Comparison of ENCODE assay signal across 9 cellular contexts in genomic region chr13:79483302-79483701, GRCh38. TPM values are rescaled to one million over a fixed set of nuclear protein-coding genes. Genes with fewer than 3 reads are reported as not detected.
DNase-seq lines count a peak whose midpoint lies in the region; ATAC-seq and TF ChIP-seq lines count a peak whose summit lies in the region.
"Had no signal": no experiment of that assay in that cellular context is flagged by ENCODE, and none has a peak within 500 bp of the region (broad histone marks: within the 10 kb centered on the region; RNA-seq: fewer than 3 reads in every experiment).

No MANE protein-coding gene starts in this region.

- H3K79me1 ChIP-seq in mesenchymal stem cell (replicated peaks; ENCODE audit: low read length, poor library complexity, severe bottlenecking) = no peaks in the 10 kb centered on the region

- peaks cover 22 to 53% (median 45%) of the 10 kb centered on the region in 3 donors for H3K4me1 Mint-ChIP-seq in CD8-positive, alpha-beta memory T cell

- peak overlapping the region; percentile 92 for H3K9ac ChIP-seq in mesenchymal stem cell (ENCODE audit: low read length)

- TF ChIP-seq CTCF in AG09309 (IDR thresholded peaks at IDR 0.05; ENCODE audit: control insufficient read depth, insufficient read depth, low read depth, low read length, missing control alignments) (no peak), HEK293 (tag by site-specific recombination; IDR thresholded peaks at IDR 0.05) (no peak), astrocyte of the cerebellum (IDR thresholded peaks at IDR 0.05; ENCODE audit: low read depth, low read length, missing control alignments) (no peak)

- no peak overlapping the region for H4K8ac ChIP-seq in mesenchymal stem cell (ENCODE audit: low read length)

- H3K27ac Mint-ChIP-seq in CD8-positive, alpha-beta memory T cell = no peak overlapping the region

- no peak overlapping the region for H3K27ac ChIP-seq in HEK293 (ENCODE audit: extremely low read depth, low read depth, low read length)
- H3K27ac ChIP-seq in mesenchymal stem cell (ENCODE audit: low read length, poor library complexity, severe bottlenecking) = peak overlapping the region; percentile 93
- H3K27ac ChIP-seq in CD8-positive, alpha-beta memory T cell (ENCODE audit: low read depth, low read length) = no peak overlapping the region

- H3K4me3 Mint-ChIP-seq in CD8-positive, alpha-beta memory T cell = peak overlapping the region in 3 of 7 donors; percentile 2 to 44 (median 21)

- H3K9me3 ChIP-seq in HEK293 (ENCODE audit: control insufficient read depth, insufficient read depth, low read depth, low read length) = no peaks in the 10 kb centered on the region
- no peaks in the 10 kb centered on the region for H3K9me3 ChIP-seq in mesenchymal stem cell (ENCODE audit: control insufficient read depth, low read length)
- H3K9me3 ChIP-seq in CD8-positive, alpha-beta memory T cell (ENCODE audit: low read length) = no peaks in the 10 kb centered on the region

- H3K23ac ChIP-seq in mesenchymal stem cell (ENCODE audit: low read length in 2 of 2) = no peak overlapping the region

- H3K4me2 ChIP-seq in mesenchymal stem cell (ENCODE audit: low read length, poor library complexity, severe bottlenecking) = peak overlapping the region; percentile 55

- in situ Hi-C loops in astrocyte of the cerebellum (cut with HindIII; ENCODE audit: low sequenced_read_pairs) = no loop called here

- no peak overlapping the region for H2BK120ac ChIP-seq in mesenchymal stem cell (ENCODE audit: low read depth, low read length)

- peaks cover 0 to 1% of the 10 kb centered on the region in 2 donors for H3K27me3 Mint-ChIP-seq in CD8-positive, alpha-beta memory T cell

- H3K4ac ChIP-seq in mesenchymal stem cell (ENCODE audit: low read depth in 1 of 2, low read length in 2 of 2) = no peak overlapping the region

- no peak for ATAC-seq in HG03108 (IDR thresholded peaks at IDR 0.05; ENCODE audit: unreplicated experiment)

- peak overlapping the region; percentile 98 for H3K4me3 ChIP-seq in AG09309 (ENCODE audit: control insufficient read depth, low read depth, low read length)
- H3K4me3 ChIP-seq in HEK293 (ENCODE audit: low read depth, low read length) = no peak overlapping the region
- no peak overlapping the region for H3K4me3 ChIP-seq in astrocyte of the cerebellum (ENCODE audit: low read depth, low read length)
- peak overlapping the region in 1 of 2 experiments; percentile 89 for H3K4me3 ChIP-seq in mesenchymal stem cell (ENCODE audit: insufficient read depth in 1 of 2, low read depth in 1 of 2, low read length in 2 of 2)
- H3K4me3 ChIP-seq in CD8-positive, alpha-beta memory T cell (ENCODE audit: low read length) = no peak overlapping the region

- H2AFZ ChIP-seq in mesenchymal stem cell (ENCODE audit: low read depth, low read length) = no peak overlapping the region

- H3K9me3 Mint-ChIP-seq in CD8-positive, alpha-beta memory T cell = no peaks in the 10 kb centered on the region

- H2BK5ac ChIP-seq in mesenchymal stem cell (ENCODE audit: low read depth, low read length, poor library complexity, severe bottlenecking) = no peak overlapping the region

- H3K36me3 Mint-ChIP-seq in CD8-positive, alpha-beta memory T cell = peaks cover 0 to 5% (median 2%) of the 10 kb centered on the region in 3 donors

- POLR2A ChIA-PET in HEK293 (lab: Yijun Ruan, JAX) (no interaction called here), HEK293T (lab: Yijun Ruan, JAX) (interaction anchor here (0.6 to 1.5 kb wide), 2 partner anchors 15 to 77 kb away, joined by 3 read pairs; partner anchors contain the start of gene RBM26)
- POLR2A ChIA-PET in CD8-positive, alpha-beta memory T cell (lab: Charles Lee) = no interaction called here

- CTCF ChIA-PET in HEK293 (lab: Yijun Ruan, JAX) = interaction anchor here (3.1 kb wide), 1 partner anchor 59 kb away, joined by 16 read pairs; no protein-coding TSS in a partner anchor
- CTCF ChIA-PET in HEK293T (lab: Yijun Ruan, JAX) = interaction anchor here (1.1 to 2.3 kb wide), 2 partner anchors 59 to 60 kb away, joined by 3 to 11 read pairs; no protein-coding TSS in a partner anchor
- CTCF ChIA-PET in CD8-positive, alpha-beta memory T cell (lab: Charles Lee) = interaction anchor here (1.8 to 2.2 kb wide), 2 partner anchors 58 to 91 kb away, joined by 6 to 7 read pairs; no protein-coding TSS in a partner anchor

- H3K36me3 ChIP-seq in HEK293 (ENCODE audit: control insufficient read depth in 2 of 2, insufficient read depth in 1 of 2, low read length in 2 of 2) = no peaks in the 10 kb centered on the region
- no peaks in the 10 kb centered on the region for H3K36me3 ChIP-seq in mesenchymal stem cell (ENCODE audit: control insufficient read depth in 1 of 2, insufficient read depth in 2 of 2, low read depth in 1 of 2, low read length in 2 of 2)
- H3K36me3 ChIP-seq in CD8-positive, alpha-beta memory T cell (ENCODE audit: insufficient read depth, low read length) = no peaks in the 10 kb centered on the region

- H2AK5ac ChIP-seq in mesenchymal stem cell (ENCODE audit: low read length, severe bottlenecking) = no peak overlapping the region

- peaks cover 0 to 11% of the 10 kb centered on the region in 2 experiments for H3K27me3 ChIP-seq in mesenchymal stem cell (ENCODE audit: control insufficient read depth in 1 of 2, insufficient read depth in 1 of 2, low read length in 2 of 2)
- H3K27me3 ChIP-seq in CD8-positive, alpha-beta memory T cell (ENCODE audit: insufficient read depth, low read length, poor library complexity, severe bottlenecking) = no peaks in the 10 kb centered on the region

- peak; percentile 78 for DNase-seq in AG09309 (ENCODE audit: low read depth)
- peak; percentile 50 for DNase-seq in astrocyte of the cerebellum (ENCODE audit: low read depth)
- DNase-seq in mesenchymal stem cell = peak; percentile 89
- no peak for DNase-seq in HEK293T (ENCODE audit: extremely low spot score)
- DNase-seq in CD8-positive, alpha-beta memory T cell = no peak
- no peak for DNase-seq in activated gamma-delta T cell treated with Interleukin-2 at 50 U/mL for 16 hours
- DNase-seq: NCI-H2227 treated with DMSO at 0.1 percent for 48 hours had no signal

- H2BK15ac ChIP-seq in mesenchymal stem cell (ENCODE audit: low read depth, poor library complexity, severe bottlenecking) = no peak overlapping the region

- no peak overlapping the region for H3K18ac ChIP-seq in mesenchymal stem cell (ENCODE audit: low read depth in 1 of 2, low read length in 2 of 2)

- H4K91ac ChIP-seq in mesenchymal stem cell (ENCODE audit: low read length) = no peak overlapping the region

- no peak overlapping the region for H3K14ac ChIP-seq in mesenchymal stem cell (ENCODE audit: low read length in 2 of 2)

- no CpG with 5 or more reads among the region's 1 CpG for WGBS in mesenchymal stem cell

- H3K4me1 ChIP-seq in HEK293 (ENCODE audit: control insufficient read depth, insufficient read depth, low read length) (no peaks in the 10 kb centered on the region), mesenchymal stem cell (ENCODE audit: control insufficient read depth, insufficient read depth, low read depth, low read length) (peaks cover 5% of the 10 kb centered on the region)
- peaks cover 24% of the 10 kb centered on the region for H3K4me1 ChIP-seq in CD8-positive, alpha-beta memory T cell (ENCODE audit: insufficient read depth, low read length)

- no peak overlapping the region for H2BK12ac ChIP-seq in mesenchymal stem cell (ENCODE audit: low read length in 2 of 2)

TF ChIP-seq in HEK293, 187 proteins besides CTCF, POLR2A, EP300 and RAD21 (continues in another document):
- 0 out of 2 replicates have a peak, but pooled peaks have one; percentile 66 for TF ChIP-seq TRIM28 (IDR thresholded peaks at IDR 0.05; ENCODE audit: borderline replicate concordance, low read length)
- TF ChIP-seq PRDM6 (tag by site-specific recombination; IDR thresholded peaks at IDR 0.05) = peak; percentile 6; the same call in 1 of the 2 replicates
- TF ChIP-seq ZNF660 (tag by site-specific recombination; IDR thresholded peaks at IDR 0.05) = no peak
- no peak for TF ChIP-seq ZNF670 (tag by site-specific recombination; IDR thresholded peaks at IDR 0.05; ENCODE audit: low read depth)
- TF ChIP-seq KLF16 (tag by site-specific recombination; IDR thresholded peaks at IDR 0.05) = no peak

TF ChIP-seq in HEK293T, 16 proteins besides CTCF, POLR2A, EP300 and RAD21:
- no peak for TF ChIP-seq PKNOX1 (IDR thresholded peaks at IDR 0.05)
- no peak for TF ChIP-seq SP1 (IDR thresholded peaks at IDR 0.05)
- no peak for TF ChIP-seq NFRKB (IDR thresholded peaks at IDR 0.05)
- TF ChIP-seq LEF1 (IDR thresholded peaks at IDR 0.05; ENCODE audit: borderline replicate concordance) = no peak
- TF ChIP-seq ELF4 (IDR thresholded peaks at IDR 0.05) = no peak
- no peak for TF ChIP-seq TARDBP (IDR thresholded peaks at IDR 0.05)
- no peak for TF ChIP-seq FOXM1 (IDR thresholded peaks at IDR 0.05; ENCODE audit: borderline replicate concordance)
- TF ChIP-seq SUZ12 (IDR thresholded peaks at IDR 0.05) = no peak
- no peak for TF ChIP-seq HDGF (IDR thresholded peaks at IDR 0.05; ENCODE audit: borderline replicate concordance)
- no peak for TF ChIP-seq ZNF384 (IDR thresholded peaks at IDR 0.05)
- TF ChIP-seq FOXA1 (IDR thresholded peaks at IDR 0.05) = no peak
- TF ChIP-seq FOXK2 (IDR thresholded peaks at IDR 0.05) = no peak
- TF ChIP-seq CTBP1 (IDR thresholded peaks at IDR 0.05; ENCODE audit: borderline replicate concordance) = no peak
- TF ChIP-seq BHLHE40 (IDR thresholded peaks at IDR 0.05; ENCODE audit: borderline replicate concordance) = no peak
- TF ChIP-seq ARNT (IDR thresholded peaks at IDR 0.05) = no peak
- TF ChIP-seq L3MBTL2 (conservative IDR thresholded peaks at IDR 0.05) = no peak
TF ChIP-seq in HEK293T: peak in this region for 0.

RNA-seq across cellular contexts. Expression of gene NDFIP2, which starts 2.3 kb away (rescaled TPM):
- 23.3 TPM for polyA plus RNA-seq in mesenchymal stem cell (2013, experiment 1 of 2)
- 25.7 TPM for polyA plus RNA-seq in mesenchymal stem cell (2013, experiment 2 of 2)
- 100 to 1,000 TPM in 1 of 2 experiments, 10 to 100 TPM in 1; 94.4 to 102 TPM for total RNA-seq in CD8-positive, alpha-beta memory T cell
- polyA plus RNA-seq in CD8-positive, alpha-beta memory T cell = 5.6 TPM

Comparison
In these comparisons a context has a peak if more than half of its experiments do, and no peak if none do; other contexts are left out.
1. DNase-seq: peak in AG09309 (single experiment), astrocyte of the cerebellum (single experiment) and mesenchymal stem cell (single experiment); none in HEK293T (single experiment), CD8-positive, alpha-beta memory T cell (0 of 5) and activated gamma-delta T cell treated with Interleukin-2 at 50 U/mL for 16 hours (single experiment).